In genomic region chr7:117216010-117216409, GRCh38 we compare ENCODE assay signal across 23 cellular contexts.
DNase-seq lines count a peak whose midpoint lies in the region; ATAC-seq, FAIRE-seq and TF ChIP-seq lines count a peak whose summit lies in the region.
"Had no signal": no experiment of that assay in that cellular context is flagged by ENCODE, and none has a peak within 500 bp of the region (broad histone marks: within the 10 kb centered on the region; RNA-seq: fewer than 3 reads in every experiment).

No MANE protein-coding gene starts in this region.

- H3K27me3 ChIP-seq in IMR-90 (ENCODE audit: control insufficient read depth, insufficient read depth, low read length) (no peaks in the 10 kb centered on the region), hepatocyte (no peaks in the 10 kb centered on the region)
- H3K27me3 ChIP-seq: BE2C, BLaER1 had no signal

- peaks cover 67% of the 10 kb centered on the region for H3K4me1 Mint-ChIP-seq in osteocyte (ENCODE audit: unreplicated experiment)
- H3K4me1 Mint-ChIP-seq: CD14-positive monocyte had no signal

- H3K9me3 ChIP-seq in IMR-90 (ENCODE audit: control insufficient read depth, insufficient read depth, low read length) (no peaks in the 10 kb centered on the region), hepatocyte (ENCODE audit: low read depth) (no peaks in the 10 kb centered on the region)
- H3K9me3 ChIP-seq: BE2C, BLaER1, Caco-2 had no signal

- H3K4me1 ChIP-seq in IMR-90 (ENCODE audit: control insufficient read depth, insufficient read depth, low read length) (peaks cover 14% of the 10 kb centered on the region), hepatocyte (ENCODE audit: insufficient read depth) (peaks cover 20% of the 10 kb centered on the region)
- H3K4me1 ChIP-seq: BE2C, BLaER1, Caco-2 had no signal

- H2AFZ ChIP-seq in IMR-90 (replicated peaks; ENCODE audit: low read length, poor library complexity) (no peak overlapping the region), hepatocyte (no peak overlapping the region)

- TF ChIP-seq CTCF in IMR-90 (conservative IDR thresholded peaks at IDR 0.05; ENCODE audit: low read depth, low read length): no peak
- no peak for TF ChIP-seq CTCF in hepatocyte (IDR thresholded peaks at IDR 0.05; ENCODE audit: poor library complexity)
- no peak for TF ChIP-seq CTCF in osteocyte (IDR thresholded peaks at IDR 0.05)
- no peak for TF ChIP-seq CTCF in GM13977 (IDR thresholded peaks at IDR 0.05; ENCODE audit: extremely low read depth, insufficient read depth, missing control alignments)

- POLR2A ChIA-PET in IMR-90 (lab: Charles Lee; ENCODE audit: unreplicated experiment): interaction anchor here (0.6 kb wide), 1 partner anchor 13 kb away, joined by 3 read pairs; no protein-coding TSS in a partner anchor

- no peak for TF ChIP-seq POLR2A in IMR-90 (IDR thresholded peaks at IDR 0.05; ENCODE audit: low read depth, low read length)

- H2AK9ac ChIP-seq in IMR-90 (replicated peaks; ENCODE audit: low read depth, low read length, poor library complexity): no peak overlapping the region

- H3K4me3 Mint-ChIP-seq in osteocyte (ENCODE audit: unreplicated experiment): no peak overlapping the region
- H3K4me3 Mint-ChIP-seq: CD14-positive monocyte; CD4-positive, alpha-beta T cell; CD8-positive, alpha-beta T cell had no signal

- peak overlapping the region; percentile 36 for H4K5ac ChIP-seq in IMR-90 (ENCODE audit: low read depth, low read length)

- DNase-seq in GM18507 (ENCODE audit: extremely low spot score, insufficient read length, low read depth) (no peak), IMR-90 (no peak), hepatocyte (ENCODE audit: low spot score) (no peak), osteocyte (ENCODE audit: extremely low spot score, unreplicated experiment) (no peak), GM13977 (ENCODE audit: low spot score) (no peak), CD1c-positive myeloid dendritic cell (ENCODE audit: extremely low spot score) (no peak)
- DNase-seq in effector CD8-positive, alpha-beta T cell (lab: John Stamatoyannopoulos, UW): no peak
- DNase-seq: 8988T; ACHN; BE2C; C1 segment of cervical spinal cord; Caco-2; Calu3; CD4-positive, alpha-beta T cell; CD8-positive, alpha-beta T cell; DMS79 treated with DMSO at 0.1 percent for 48 hours; GF-D8 had no signal

- H3K9me3 Mint-ChIP-seq in osteocyte (ENCODE audit: unreplicated experiment): no peaks in the 10 kb centered on the region
- H3K9me3 Mint-ChIP-seq: CD14-positive monocyte; CD4-positive, alpha-beta T cell; CD8-positive, alpha-beta T cell had no signal

- BruUV-seq in IMR-90 (replicated peaks; lab: Mats Ljungman, UMichigan): no TSS peak

- H4K20me1 ChIP-seq in IMR-90 (ENCODE audit: insufficient read depth, low read length): no peaks in the 10 kb centered on the region
- no peaks in the 10 kb centered on the region for H4K20me1 ChIP-seq in hepatocyte (ENCODE audit: insufficient read depth, poor library complexity, severe bottlenecking)
- H4K20me1 ChIP-seq: BLaER1 had no signal

- intact Hi-C loops in IMR-90 (cut with micrococcal nuclease): no loop called here

- H3K14ac ChIP-seq in IMR-90 (replicated peaks; ENCODE audit: low read depth, low read length): no peak overlapping the region; the same call in 1 of the 2 replicates

- FAIRE-seq in GM18507 (lab: Jason Lieb, UNC): peak; percentile 46
- FAIRE-seq: A204.1, D721Med, G401.6 had no signal

- H3K36me3 ChIP-seq in IMR-90 (ENCODE audit: control insufficient read depth, insufficient read depth, low read length) (peaks cover 2% of the 10 kb centered on the region; the same call in 1 of the 2 replicates), hepatocyte (replicated peaks; ENCODE audit: insufficient read depth, low read depth) (no peaks in the 10 kb centered on the region)
- H3K36me3 ChIP-seq: BE2C, BLaER1 had no signal

- H3K79me2 ChIP-seq in hepatocyte: no peaks in the 10 kb centered on the region

- no peak for TF ChIP-seq RAD21 in IMR-90 (IDR thresholded peaks at IDR 0.05; ENCODE audit: low read length)

- no CpG with 5 or more reads among the region's 1 CpG for WGBS in IMR-90 (ENCODE audit: extremely low coverage in 2 of 2, insufficient read length in 1 of 2), 2 experiments
- 96% methylated on average over 1 of the region's 1 CpG for WGBS in hepatocyte (ENCODE audit: low lambda C conversion rate, missing lambda C conversion rate)

- H3K9ac ChIP-seq in IMR-90 (ENCODE audit: low read depth, low read length): no peak overlapping the region
- H3K9ac ChIP-seq: BLaER1 had no signal

- CTCF ChIA-PET in IMR-90 (lab: Yijun Ruan, JAX): no interaction called here

- H3K4me3 ChIP-seq in IMR-90 (ENCODE audit: insufficient read depth, low read depth, low read length) (no peak overlapping the region), hepatocyte (no peak overlapping the region)
- H3K4me3 ChIP-seq: BLaER1 had no signal

- H3K23ac ChIP-seq in IMR-90 (ENCODE audit: low read depth, low read length): peak overlapping the region; percentile 1; the same call in 1 of the 2 replicates

- peak overlapping the region; percentile 25; the same call in 1 of the 2 replicates for H3K56ac ChIP-seq in IMR-90 (ENCODE audit: extremely low read depth, insufficient read depth, low read length)

- ATAC-seq in IMR-90 (ENCODE audit: low read depth) (no peak), GM18861 (IDR thresholded peaks at IDR 0.05; ENCODE audit: unreplicated experiment) (no peak)
- ATAC-seq: CD8-positive, alpha-beta T cell had no signal

- H2BK120ac ChIP-seq in IMR-90 (ENCODE audit: low read depth, low read length): peak overlapping the region; percentile 85

- in situ Hi-C loops in IMR-90 (cut with MboI; ENCODE audit: low sequenced_read_pairs) (no loop called here), GM13977 (cut with MboI; ENCODE audit: low pct_unique_long_range_greater_than_20kb, low sequenced_read_pairs, unreplicated experiment) (no loop called here)

- H2AK5ac ChIP-seq in IMR-90 (ENCODE audit: low read depth, low read length): peak overlapping the region; percentile 17; the same call in 1 of the 2 replicates

- H3K36me3 Mint-ChIP-seq in osteocyte (ENCODE audit: unreplicated experiment): peaks cover 32% of the 10 kb centered on the region
- H3K36me3 Mint-ChIP-seq: CD8-positive, alpha-beta T cell had no signal

- peak overlapping the region; percentile 87 for H3K4ac ChIP-seq in IMR-90 (ENCODE audit: low read depth, low read length)

- H3K9me1 ChIP-seq in IMR-90 (ENCODE audit: insufficient read depth, low read length): no peaks in the 10 kb centered on the region; the same call in none of the 2 replicates

- no peaks in the 10 kb centered on the region for H3K27me3 Mint-ChIP-seq in osteocyte (ENCODE audit: unreplicated experiment)
- H3K27me3 Mint-ChIP-seq: CD4-positive, alpha-beta T cell had no signal

- H3K9me2 ChIP-seq in hepatocyte (replicated peaks; ENCODE audit: insufficient read depth): no peaks in the 10 kb centered on the region

- H2BK15ac ChIP-seq in IMR-90 (ENCODE audit: low read depth, low read length): 0 out of 3 replicates have a peak overlapping the region, but pooled peaks have one; percentile 79

- peak overlapping the region in 1 of 2 experiments; percentile 80; a peak in 3 of 4 replicates for H4K8ac ChIP-seq in IMR-90 (ENCODE audit: low read depth in 2 of 2, low read length in 2 of 2)

- H3K18ac ChIP-seq in IMR-90 (ENCODE audit: low read depth, low read length): peak overlapping the region; percentile 49

- H2BK20ac ChIP-seq in IMR-90 (ENCODE audit: low read depth, low read length): peak overlapping the region; percentile 81

- H2BK5ac ChIP-seq in IMR-90 (ENCODE audit: low read depth, low read length, poor library complexity, severe bottlenecking): peak overlapping the region; percentile 36

- no peak overlapping the region for H3K4me2 ChIP-seq in IMR-90 (ENCODE audit: low read depth, low read length)
- no peak overlapping the region for H3K4me2 ChIP-seq in hepatocyte
- H3K4me2 ChIP-seq: BLaER1 had no signal

- no peaks in the 10 kb centered on the region for H3K79me1 ChIP-seq in IMR-90 (ENCODE audit: low read depth in 1 of 2, low read length in 2 of 2)

- dilution Hi-C loops in IMR-90 (cut with HindIII; ENCODE audit: low sequenced_read_pairs, unreplicated experiment): no loop called here

- peak overlapping the region; percentile 89 for H3K27ac Mint-ChIP-seq in osteocyte (ENCODE audit: unreplicated experiment)
- H3K27ac Mint-ChIP-seq: CD14-positive monocyte; CD4-positive, alpha-beta T cell; CD8-positive, alpha-beta T cell had no signal

- peak overlapping the region; percentile 42; the same call in 1 of the 2 replicates for H3K27ac ChIP-seq in IMR-90 (ENCODE audit: insufficient read depth, low read length)
- H3K27ac ChIP-seq in hepatocyte: peak overlapping the region; percentile 72
- H3K27ac ChIP-seq: BLaER1 had no signal

- H4K91ac ChIP-seq in IMR-90 (ENCODE audit: insufficient read depth, low read depth, low read length): peak overlapping the region; percentile 85

TF ChIP-seq in IMR-90, 13 proteins besides CTCF, POLR2A, EP300 and RAD21 (continues in another document):
- no peak for TF ChIP-seq SMC3 (IDR thresholded peaks at IDR 0.05; ENCODE audit: low read depth, low read length)
- TF ChIP-seq CEBPB (IDR thresholded peaks at IDR 0.05; ENCODE audit: low read depth, low read length): no peak
- TF ChIP-seq ELK1 (IDR thresholded peaks at IDR 0.05; ENCODE audit: borderline replicate concordance, low read depth, low read length): no peak
- TF ChIP-seq BHLHE40 (IDR thresholded peaks at IDR 0.05; ENCODE audit: low read depth, low read length): no peak
- TF ChIP-seq RCOR1 (IDR thresholded peaks at IDR 0.05; ENCODE audit: insufficient replicate concordance, low read length): no peak
- TF ChIP-seq MXI1 (IDR thresholded peaks at IDR 0.05; ENCODE audit: borderline replicate concordance, low read depth, low read length): no peak
- no peak for TF ChIP-seq MAFK (IDR thresholded peaks at IDR 0.05; ENCODE audit: low read depth, low read length)
- no peak for TF ChIP-seq MAZ (IDR thresholded peaks at IDR 0.05; ENCODE audit: borderline replicate concordance, low read depth, low read length)
- no peak for TF ChIP-seq CHD1 (IDR thresholded peaks at IDR 0.05; ENCODE audit: low read depth, low read length)
- no peak for TF ChIP-seq RFX5 (IDR thresholded peaks at IDR 0.05; ENCODE audit: low read depth, low read length)
